8 cellular contexts compared by ENCODE assay signal in genomic region chr2:118847447-118848172, GRCh38. TPM values are rescaled to one million over a fixed set of nuclear protein-coding genes. Genes with fewer than 3 reads are reported as not detected.
A peak's percentile ranks its signal among the peaks of the same experiment; 100 is the strongest.
DNase-seq lines count a peak whose midpoint lies in the region; ATAC-seq and TF ChIP-seq lines count a peak whose summit lies in the region.

EN1 (minus strand) TSS chr2:118847648; CDS start chr2:118847167, 481 bp downstream.

- peak within 1 kb of the TSS; percentile 80 for H3K4me3 ChIP-seq in SJSA1
- peak within 1 kb of the TSS; percentile 20 for H3K4me3 ChIP-seq in fibroblast of pulmonary artery (replicated peaks; ENCODE audit: low read depth, low read length)
- peak within 1 kb of the TSS; percentile 27 for H3K4me3 ChIP-seq in rectal smooth muscle tissue (ENCODE audit: low read length)

- 0 out of 2 replicates have a peak within 1 kb of the TSS, but pooled peaks have one; percentile 20 for H3K27ac ChIP-seq in SJSA1
- H3K27ac ChIP-seq in rectal smooth muscle tissue (ENCODE audit: low read depth, low read length) = no peak within 1 kb of the TSS

- ATAC-seq in GM21619 (IDR thresholded peaks at IDR 0.05; ENCODE audit: unreplicated experiment) = no peak

- in situ Hi-C loops in GM13976 (cut with MboI; ENCODE audit: low sequenced_read_pairs, unreplicated experiment) = no loop called here

- H3K27me3 ChIP-seq in SJSA1 (replicated peaks) (no peaks in the 10 kb centered on the region), rectal smooth muscle tissue (ENCODE audit: control insufficient read depth, insufficient read depth, low read length) (peaks cover 70% of the 10 kb centered on the region)

- peaks cover 17% of the 10 kb centered on the region for H3K4me1 ChIP-seq in SJSA1 (replicated peaks)
- no peaks in the 10 kb centered on the region for H3K4me1 ChIP-seq in rectal smooth muscle tissue (ENCODE audit: control insufficient read depth, insufficient read depth, low read length)

- H3K36me3 ChIP-seq in SJSA1 (peaks cover 10% of the 10 kb centered on the region; the same call in 1 of the 2 replicates), rectal smooth muscle tissue (ENCODE audit: control insufficient read depth, insufficient read depth, low read length) (no peaks in the 10 kb centered on the region)

- no peak within 1 kb of the TSS for H3K9ac ChIP-seq in rectal smooth muscle tissue (ENCODE audit: low read length)

- peak; percentile 12 for DNase-seq in GM13976 (ENCODE audit: low spot score)
- DNase-seq in SJSA1 (ENCODE audit: low read depth in 1 of 2, low spot score in 2 of 2) = peak; percentile 86 to 89
- DNase-seq in fibroblast of pulmonary artery (ENCODE audit: low read depth) = peak; percentile 48
- DNase-seq in UCSD-AML1 (lab: John Stamatoyannopoulos, UW; ENCODE audit: unreplicated experiment) = no peak
- DNase-seq in MV-4-11 (lab: John Stamatoyannopoulos, UW) = no peak
- no peak for DNase-seq in kidney tubule cell (ENCODE audit: low spot score)

- no peaks in the 10 kb centered on the region for H3K9me3 ChIP-seq in SJSA1 (replicated peaks)

- no peak for TF ChIP-seq CTCF in GM13976 (IDR thresholded peaks at IDR 0.05; ENCODE audit: borderline replicate concordance, control extremely low read depth, extremely low read depth, insufficient read depth, missing control alignments)
- no peak for TF ChIP-seq CTCF in fibroblast of pulmonary artery (IDR thresholded peaks at IDR 0.05; ENCODE audit: low read length, missing control alignments)

RNA-seq across cellular contexts. Expression of gene EN1, which starts in this region (rescaled TPM):
- total RNA-seq in SJSA1 (2014; rRNA removed; shearing (Covaris generic)) = 4.0 and 4.7 TPM in 2 replicates

Comparison
In these comparisons a context has a peak if more than half of its experiments do, and no peak if none do; other contexts are left out.
1. DNase-seq: peak in GM13976 (single experiment), SJSA1 (2 of 2) and fibroblast of pulmonary artery (single experiment); none in UCSD-AML1 (single experiment), MV-4-11 (single experiment) and kidney tubule cell (single experiment).
2. H3K4me3 ChIP-seq: peak in every context shown above with its lines; median percentile 80 in SJSA1; 27 in rectal smooth muscle tissue; 20 in fibroblast of pulmonary artery.